ENCODE assay signal across 1 cellular context in the genomic region with DNA sequence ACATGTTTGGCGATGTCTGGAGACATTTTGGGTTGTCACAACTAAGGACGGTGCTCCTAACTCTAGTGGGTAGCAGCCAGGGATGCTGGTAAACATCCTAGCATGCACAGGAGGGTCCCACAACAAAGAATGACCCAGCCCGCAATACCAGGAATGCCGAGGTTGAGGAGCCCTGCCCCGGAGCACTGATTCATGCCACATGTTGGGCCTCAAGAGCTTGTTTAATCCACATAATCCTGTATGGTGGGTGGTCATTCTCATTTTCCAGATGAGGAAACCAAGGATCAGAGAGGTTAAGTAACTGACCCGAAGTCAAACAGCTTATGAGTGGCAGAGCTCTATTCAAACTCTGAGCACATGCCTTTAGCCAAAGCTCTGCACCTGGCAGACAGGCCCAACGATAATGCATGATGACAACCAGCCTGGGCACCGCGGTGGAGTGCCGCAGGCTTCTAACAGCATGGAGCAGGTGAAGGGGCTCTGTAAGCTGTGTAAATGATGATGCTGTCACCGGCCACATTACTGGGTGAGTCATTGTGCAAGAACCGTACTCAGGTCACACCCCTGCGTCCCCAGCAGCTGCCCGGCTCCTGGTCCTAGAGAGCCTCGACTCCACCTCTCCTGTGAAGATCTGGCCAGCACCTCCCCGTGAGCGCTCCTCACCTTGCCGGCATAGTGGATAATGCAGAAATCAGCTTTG.
TF ChIP-seq lines count a peak whose summit lies in the region.

No MANE protein-coding gene starts in this region.

TF ChIP-seq in endothelial cell of umbilical vein, 7 proteins besides CTCF, POLR2A, EP300 and RAD21:
- TF ChIP-seq POLR2AphosphoS5 (IDR thresholded peaks at IDR 0.05; ENCODE audit: insufficient read depth, low read depth, low read length), result peak; percentile 38
- TF ChIP-seq MYC (IDR thresholded peaks at IDR 0.05; ENCODE audit: low read depth, low read length), result no peak
- TF ChIP-seq JUN (IDR thresholded peaks at IDR 0.05; ENCODE audit: borderline replicate concordance, insufficient read depth, insufficient read length, low read depth), result no peak
- TF ChIP-seq FOS (IDR thresholded peaks at IDR 0.05; ENCODE audit: borderline replicate concordance, insufficient read depth, low read length), result no peak
- no peak for TF ChIP-seq EZH2 (IDR thresholded peaks at IDR 0.05; ENCODE audit: borderline replicate concordance, low read depth, low read length, severe bottlenecking)
- TF ChIP-seq MAX (IDR thresholded peaks at IDR 0.05; ENCODE audit: insufficient read depth, insufficient read length), result no peak
